In genomic region chr5:159262859-159263568, GRCh38 we compare ENCODE assay signal across 8 cellular contexts. TPM values are rescaled to one million over a fixed set of nuclear protein-coding genes. Genes with fewer than 3 reads are reported as not detected.
DNase-seq lines count a peak whose midpoint lies in the region; ATAC-seq and TF ChIP-seq lines count a peak whose summit lies in the region.

A gene with protein sequence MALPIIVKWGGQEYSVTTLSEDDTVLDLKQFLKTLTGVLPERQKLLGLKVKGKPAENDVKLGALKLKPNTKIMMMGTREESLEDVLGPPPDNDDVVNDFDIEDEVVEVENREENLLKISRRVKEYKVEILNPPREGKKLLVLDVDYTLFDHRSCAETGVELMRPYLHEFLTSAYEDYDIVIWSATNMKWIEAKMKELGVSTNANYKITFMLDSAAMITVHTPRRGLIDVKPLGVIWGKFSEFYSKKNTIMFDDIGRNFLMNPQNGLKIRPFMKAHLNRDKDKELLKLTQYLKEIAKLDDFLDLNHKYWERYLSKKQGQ (plus strand): TSS chr5:159263290. CDS start chr5:159268916, 5,626 bp downstream.

- ATAC-seq in GM18502 (IDR thresholded peaks at IDR 0.05; ENCODE audit: poor library complexity, unreplicated experiment) (peak; percentile 93), HG02885 (IDR thresholded peaks at IDR 0.05; ENCODE audit: poor library complexity, unreplicated experiment) (peak; percentile 92), T-helper 17 cell (peak; percentile 89), left ventricle myocardium superior (peak; percentile 96), psoas muscle (peak; percentile 94 to 98 (median 96))

- intact Hi-C loops in left ventricle myocardium superior (cut with micrococcal nuclease), result loop anchor here (5.0 kb wide), 1 partner anchor 51 kb away; no protein-coding TSS in a partner anchor
- intact Hi-C loops in psoas muscle (cut with DNase I), result loop anchor here (2.0 to 10.0 kb wide), 4 partner anchors 51 to 108 kb away; partner anchors contain the start of gene RNF145 (in 1 of the 2)

- H3K4me3 ChIP-seq in psoas muscle, result peak within 1 kb of the TSS; percentile 92
- peak within 1 kb of the TSS; percentile 88 for H3K4me3 ChIP-seq in urinary bladder (ENCODE audit: low read depth, low read length)

- H3K4me3 Mint-ChIP-seq in T-helper 17 cell, result peak within 1 kb of the TSS; percentile 98

- H3K27ac ChIP-seq in psoas muscle, result peak within 1 kb of the TSS; percentile 93
- H3K27ac ChIP-seq in urinary bladder (ENCODE audit: low read depth), result peak within 1 kb of the TSS; percentile 64

- 0 to 1% (median 0%) methylated on average over 54 of the region's 54 CpGs for WGBS in psoas muscle, 3 donors
- under 1% methylated on average over 54 of the region's 54 CpGs for WGBS in urinary bladder

- DNase-seq in NCI-H187 (lab: John Stamatoyannopoulos, UW), result peak; percentile 53 to 77
- DNase-seq in T-helper 17 cell, result peak; percentile 57 to 66 (median 65)
- peak in 55 of 56 donors; percentile 4 to 88 (median 68) for DNase-seq in amygdala (lab: John Stamatoyannopoulos, UW)
- DNase-seq in left ventricle myocardium superior, result peak; percentile 84
- peak; percentile 83 to 89 for DNase-seq in psoas muscle

- no peaks in the 10 kb centered on the region for H3K9me3 ChIP-seq in T-helper 17 cell (ENCODE audit: control insufficient read depth, low read length, poor library complexity, severe bottlenecking)
- no peaks in the 10 kb centered on the region for H3K9me3 ChIP-seq in psoas muscle

- no peaks in the 10 kb centered on the region for H3K27me3 Mint-ChIP-seq in T-helper 17 cell

- peaks cover 6% of the 10 kb centered on the region for H3K36me3 Mint-ChIP-seq in T-helper 17 cell (ENCODE audit: low read depth)

- peaks cover 29% of the 10 kb centered on the region for H3K4me1 Mint-ChIP-seq in T-helper 17 cell

- H3K36me3 ChIP-seq in psoas muscle (ENCODE audit: insufficient read depth in 1 of 2, low read depth in 1 of 2) (no peaks in the 10 kb centered on the region), urinary bladder (ENCODE audit: insufficient read depth) (no peaks in the 10 kb centered on the region)

- H3K27ac Mint-ChIP-seq in T-helper 17 cell, result peak within 1 kb of the TSS; percentile 99

- H3K4me1 ChIP-seq in psoas muscle (peaks cover 16% of the 10 kb centered on the region), urinary bladder (ENCODE audit: insufficient read depth) (peaks cover 3% of the 10 kb centered on the region)

- TF ChIP-seq CTCF in psoas muscle (IDR thresholded peaks at IDR 0.05), result no peak

- H3K27me3 ChIP-seq in psoas muscle (ENCODE audit: insufficient read depth in 3 of 3, low read length in 2 of 3), result no peaks in the 10 kb centered on the region

RNA-seq across cellular contexts. Expression of the gene that starts here (rescaled TPM):
- 10 to 100 TPM; 19.0 to 20.8 TPM for total RNA-seq in T-helper 17 cell
- 13.8 TPM for total RNA-seq in left ventricle myocardium superior
- 10 to 100 TPM in 3 of 4 donors, 1 to 10 TPM in 1; 8.3 to 16.4 (median 11.3) TPM for total RNA-seq in psoas muscle
- polyA plus RNA-seq in psoas muscle, result 10 to 100 TPM in 2 of 3 donors, 1 to 10 TPM in 1; 9.2 to 21.0 (median 18.1) TPM
- total RNA-seq in urinary bladder, result 22.0 TPM
- 19.3 TPM for polyA plus RNA-seq in urinary bladder

Comparison
In these comparisons a context has a peak if more than half of its experiments do, and no peak if none do; other contexts are left out.
1. Peak in every context shown above with its lines: DNase-seq, ATAC-seq, H3K4me3 ChIP-seq and H3K27ac ChIP-seq.